Comparison of ENCODE assay signal across 1 cellular context in genomic region chr1:56965916-56966697, GRCh38.
TF ChIP-seq lines count a peak whose summit lies in the region.

C8B (minus strand) TSS chr1:56966015; CDS start chr1:56965948, 67 bp downstream.

TF ChIP-seq in liver, 16 proteins besides CTCF, POLR2A, EP300 and RAD21 (continued from another document):
- TF ChIP-seq ZBTB33 (IDR thresholded peaks at IDR 0.05) (peak; percentile 84), HNF4G (IDR thresholded peaks at IDR 0.05) (peak; percentile 73), ATF3 (IDR thresholded peaks at IDR 0.05) (peak; percentile 51), MAX (IDR thresholded peaks at IDR 0.05) (peak; percentile 83), FOXA2 (IDR thresholded peaks at IDR 0.05) (peak; percentile 92)
